ENCODE assay signal across 1 cellular context in the genomic region with DNA sequence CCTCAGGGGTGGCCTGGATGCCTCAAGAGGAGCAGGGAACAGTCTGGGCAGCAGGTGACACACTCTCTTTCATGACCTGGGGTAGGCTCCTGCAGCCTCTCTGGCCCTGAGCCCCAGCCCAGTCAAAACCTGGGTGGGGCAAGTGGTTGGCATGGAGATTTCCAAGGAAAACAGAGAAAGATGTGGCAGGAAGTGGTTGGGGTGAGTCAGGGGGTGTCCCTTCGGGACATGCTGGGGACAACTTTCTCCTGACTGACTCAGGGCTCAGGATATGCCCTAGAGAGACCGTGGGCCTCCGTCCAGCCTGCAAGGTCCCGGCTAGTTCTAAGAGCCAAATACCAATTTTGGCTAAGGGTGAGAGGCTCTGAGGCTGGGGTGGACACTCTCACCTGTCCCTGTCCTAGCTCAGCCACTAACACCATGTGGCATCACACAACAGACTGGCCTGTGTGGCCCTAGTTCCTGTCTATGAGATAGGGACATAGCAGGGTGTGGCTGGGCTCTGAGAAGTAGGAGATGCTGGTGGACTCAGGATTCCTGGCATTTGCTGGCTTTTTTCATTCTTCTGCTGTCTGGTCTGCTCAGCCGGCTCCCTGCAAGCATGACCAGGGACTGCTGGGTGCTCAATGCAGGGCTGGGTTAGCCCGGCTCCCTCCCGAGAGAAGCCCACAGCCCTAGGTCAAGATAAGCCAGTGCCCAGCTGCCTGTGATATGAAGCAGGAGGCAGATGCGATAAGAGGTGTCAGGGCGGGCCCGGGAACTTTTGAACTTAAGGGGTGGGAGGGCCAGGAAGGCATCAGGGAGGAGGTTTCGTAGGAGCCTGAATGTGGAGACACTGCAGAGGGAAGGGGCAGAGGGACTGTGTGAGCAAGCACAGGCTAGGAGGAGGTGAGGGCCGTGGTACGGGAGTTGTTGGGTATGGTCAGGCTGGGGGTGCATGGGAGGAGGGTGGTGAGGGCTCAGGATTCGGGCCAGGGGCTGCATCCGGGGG.
TF ChIP-seq lines count a peak whose summit lies in the region.

No MANE protein-coding gene starts in this region.

TF ChIP-seq in K562, 482 proteins besides CTCF, POLR2A, EP300 and RAD21 (continued from another document and continues in another):
- TF ChIP-seq, protein P1, sequence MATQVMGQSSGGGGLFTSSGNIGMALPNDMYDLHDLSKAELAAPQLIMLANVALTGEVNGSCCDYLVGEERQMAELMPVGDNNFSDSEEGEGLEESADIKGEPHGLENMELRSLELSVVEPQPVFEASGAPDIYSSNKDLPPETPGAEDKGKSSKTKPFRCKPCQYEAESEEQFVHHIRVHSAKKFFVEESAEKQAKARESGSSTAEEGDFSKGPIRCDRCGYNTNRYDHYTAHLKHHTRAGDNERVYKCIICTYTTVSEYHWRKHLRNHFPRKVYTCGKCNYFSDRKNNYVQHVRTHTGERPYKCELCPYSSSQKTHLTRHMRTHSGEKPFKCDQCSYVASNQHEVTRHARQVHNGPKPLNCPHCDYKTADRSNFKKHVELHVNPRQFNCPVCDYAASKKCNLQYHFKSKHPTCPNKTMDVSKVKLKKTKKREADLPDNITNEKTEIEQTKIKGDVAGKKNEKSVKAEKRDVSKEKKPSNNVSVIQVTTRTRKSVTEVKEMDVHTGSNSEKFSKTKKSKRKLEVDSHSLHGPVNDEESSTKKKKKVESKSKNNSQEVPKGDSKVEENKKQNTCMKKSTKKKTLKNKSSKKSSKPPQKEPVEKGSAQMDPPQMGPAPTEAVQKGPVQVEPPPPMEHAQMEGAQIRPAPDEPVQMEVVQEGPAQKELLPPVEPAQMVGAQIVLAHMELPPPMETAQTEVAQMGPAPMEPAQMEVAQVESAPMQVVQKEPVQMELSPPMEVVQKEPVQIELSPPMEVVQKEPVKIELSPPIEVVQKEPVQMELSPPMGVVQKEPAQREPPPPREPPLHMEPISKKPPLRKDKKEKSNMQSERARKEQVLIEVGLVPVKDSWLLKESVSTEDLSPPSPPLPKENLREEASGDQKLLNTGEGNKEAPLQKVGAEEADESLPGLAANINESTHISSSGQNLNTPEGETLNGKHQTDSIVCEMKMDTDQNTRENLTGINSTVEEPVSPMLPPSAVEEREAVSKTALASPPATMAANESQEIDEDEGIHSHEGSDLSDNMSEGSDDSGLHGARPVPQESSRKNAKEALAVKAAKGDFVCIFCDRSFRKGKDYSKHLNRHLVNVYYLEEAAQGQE (CRISPR knock-in tag; IDR thresholded peaks at IDR 0.05; ENCODE audit: low read depth), result no peak
- TF ChIP-seq, protein P2, sequence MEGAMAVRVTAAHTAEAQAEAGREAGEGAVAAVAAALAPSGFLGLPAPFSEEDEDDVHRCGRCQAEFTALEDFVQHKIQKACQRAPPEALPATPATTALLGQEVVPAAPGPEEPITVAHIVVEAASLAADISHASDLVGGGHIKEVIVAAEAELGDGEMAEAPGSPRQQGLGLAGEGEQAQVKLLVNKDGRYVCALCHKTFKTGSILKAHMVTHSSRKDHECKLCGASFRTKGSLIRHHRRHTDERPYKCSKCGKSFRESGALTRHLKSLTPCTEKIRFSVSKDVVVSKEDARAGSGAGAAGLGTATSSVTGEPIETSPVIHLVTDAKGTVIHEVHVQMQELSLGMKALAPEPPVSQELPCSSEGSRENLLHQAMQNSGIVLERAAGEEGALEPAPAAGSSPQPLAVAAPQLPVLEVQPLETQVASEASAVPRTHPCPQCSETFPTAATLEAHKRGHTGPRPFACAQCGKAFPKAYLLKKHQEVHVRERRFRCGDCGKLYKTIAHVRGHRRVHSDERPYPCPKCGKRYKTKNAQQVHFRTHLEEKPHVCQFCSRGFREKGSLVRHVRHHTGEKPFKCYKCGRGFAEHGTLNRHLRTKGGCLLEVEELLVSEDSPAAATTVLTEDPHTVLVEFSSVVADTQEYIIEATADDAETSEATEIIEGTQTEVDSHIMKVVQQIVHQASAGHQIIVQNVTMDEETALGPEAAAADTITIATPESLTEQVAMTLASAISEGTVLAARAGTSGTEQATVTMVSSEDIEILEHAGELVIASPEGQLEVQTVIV (CRISPR knock-in tag; IDR thresholded peaks at IDR 0.05; ENCODE audit: borderline replicate concordance), result no peak
- TF ChIP-seq, protein P3, sequence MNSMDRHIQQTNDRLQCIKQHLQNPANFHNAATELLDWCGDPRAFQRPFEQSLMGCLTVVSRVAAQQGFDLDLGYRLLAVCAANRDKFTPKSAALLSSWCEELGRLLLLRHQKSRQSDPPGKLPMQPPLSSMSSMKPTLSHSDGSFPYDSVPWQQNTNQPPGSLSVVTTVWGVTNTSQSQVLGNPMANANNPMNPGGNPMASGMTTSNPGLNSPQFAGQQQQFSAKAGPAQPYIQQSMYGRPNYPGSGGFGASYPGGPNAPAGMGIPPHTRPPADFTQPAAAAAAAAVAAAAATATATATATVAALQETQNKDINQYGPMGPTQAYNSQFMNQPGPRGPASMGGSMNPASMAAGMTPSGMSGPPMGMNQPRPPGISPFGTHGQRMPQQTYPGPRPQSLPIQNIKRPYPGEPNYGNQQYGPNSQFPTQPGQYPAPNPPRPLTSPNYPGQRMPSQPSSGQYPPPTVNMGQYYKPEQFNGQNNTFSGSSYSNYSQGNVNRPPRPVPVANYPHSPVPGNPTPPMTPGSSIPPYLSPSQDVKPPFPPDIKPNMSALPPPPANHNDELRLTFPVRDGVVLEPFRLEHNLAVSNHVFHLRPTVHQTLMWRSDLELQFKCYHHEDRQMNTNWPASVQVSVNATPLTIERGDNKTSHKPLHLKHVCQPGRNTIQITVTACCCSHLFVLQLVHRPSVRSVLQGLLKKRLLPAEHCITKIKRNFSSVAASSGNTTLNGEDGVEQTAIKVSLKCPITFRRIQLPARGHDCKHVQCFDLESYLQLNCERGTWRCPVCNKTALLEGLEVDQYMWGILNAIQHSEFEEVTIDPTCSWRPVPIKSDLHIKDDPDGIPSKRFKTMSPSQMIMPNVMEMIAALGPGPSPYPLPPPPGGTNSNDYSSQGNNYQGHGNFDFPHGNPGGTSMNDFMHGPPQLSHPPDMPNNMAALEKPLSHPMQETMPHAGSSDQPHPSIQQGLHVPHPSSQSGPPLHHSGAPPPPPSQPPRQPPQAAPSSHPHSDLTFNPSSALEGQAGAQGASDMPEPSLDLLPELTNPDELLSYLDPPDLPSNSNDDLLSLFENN (IDR thresholded peaks at IDR 0.05; ENCODE audit: low read depth in 2 of 2, low read length in 2 of 2), result peak in 1 of 2 experiments; percentile 95; a peak in 2 of 4 replicates
- TF ChIP-seq MCM2 (IDR thresholded peaks at IDR 0.05; ENCODE audit: low read depth) (no peak), PPARD (CRISPR knock-in tag; IDR thresholded peaks at IDR 0.05) (no peak), ZNF140 (CRISPR knock-in tag; IDR thresholded peaks at IDR 0.05) (no peak), PTTG1 (tag; IDR thresholded peaks at IDR 0.05; ENCODE audit: low read depth) (no peak), EP400 (IDR thresholded peaks at IDR 0.05) (peak; percentile 22; the same call in 1 of the 2 replicates), SPI1 (IDR thresholded peaks at IDR 0.05; ENCODE audit: borderline replicate concordance, low read depth, low read length) (no peak), HDAC6 (IDR thresholded peaks at IDR 0.05; ENCODE audit: low read depth, low read length) (no peak), RBM34 (IDR thresholded peaks at IDR 0.05; ENCODE audit: borderline replicate concordance, insufficient read depth, low read length) (no peak), ZNF12 (CRISPR knock-in tag; IDR thresholded peaks at IDR 0.05) (no peak), COPS2 (conservative IDR thresholded peaks at IDR 0.05) (no peak), CHCHD3 (CRISPR knock-in tag; IDR thresholded peaks at IDR 0.05) (no peak), YY1 (IDR thresholded peaks at IDR 0.05; ENCODE audit: borderline replicate concordance in 1 of 3, control insufficient read depth in 1 of 3, extremely low read depth in 1 of 3, insufficient read depth in 3 of 3, insufficient read length in 1 of 3, insufficient replicate concordance in 2 of 3, low read depth in 1 of 3, low read length in 2 of 3) (peak in 2 of 3 experiments; percentile 13 to 42), HNRNPH1 (optimal IDR thresholded peaks at IDR 0.05; ENCODE audit: low read depth, low read length) (no peak), ZC3H4 (CRISPR knock-in tag; IDR thresholded peaks at IDR 0.05; ENCODE audit: borderline replicate concordance) (no peak), YBX1 (IDR thresholded peaks at IDR 0.05) (no peak), ZNF239 (CRISPR knock-in tag; IDR thresholded peaks at IDR 0.05) (no peak), SRF (CRISPR knock-in tag; IDR thresholded peaks at IDR 0.05) (no peak), RBM25 (IDR thresholded peaks at IDR 0.05; ENCODE audit: low read depth, low read length, severe bottlenecking) (no peak), NFE2 (IDR thresholded peaks at IDR 0.05; ENCODE audit: low read depth) (0 out of 2 replicates have a peak, but pooled peaks have one; percentile 18), KAT2B (IDR thresholded peaks at IDR 0.05; ENCODE audit: low read depth, low read length) (no peak), ARNT (IDR thresholded peaks at IDR 0.05) (peak; percentile 86 to 93), GTF2E2 (tag; IDR thresholded peaks at IDR 0.05) (0 out of 2 replicates have a peak, but pooled peaks have one; percentile 22), BRCA1 (IDR thresholded peaks at IDR 0.05) (no peak), BRCA1 (CRISPR knock-in tag; IDR thresholded peaks at IDR 0.05) (no peak), FOXM1 (IDR thresholded peaks at IDR 0.05; ENCODE audit: low read depth) (peak; percentile 92), FOXM1 (CRISPR knock-in tag; IDR thresholded peaks at IDR 0.05; ENCODE audit: low read depth) (no peak), ZNF274 (IDR thresholded peaks at IDR 0.05; ENCODE audit: borderline replicate concordance, low read depth, low read length) (peak; percentile 34; the same call in 1 of the 2 replicates), ELF2 (CRISPR knock-in tag; IDR thresholded peaks at IDR 0.05) (no peak), NCOA4 (IDR thresholded peaks at IDR 0.05; ENCODE audit: partially characterized antibody) (no peak), ZNF384 (IDR thresholded peaks at IDR 0.05; ENCODE audit: low read depth, low read length) (peak; percentile 39; the same call in 1 of the 2 replicates), FOS (IDR thresholded peaks at IDR 0.05; ENCODE audit: extremely low read depth, insufficient read length) (no peak), BRF1 (IDR thresholded peaks at IDR 0.05; ENCODE audit: borderline replicate concordance, extremely low read depth, insufficient read length) (no peak), ZNF197 (CRISPR knock-in tag; IDR thresholded peaks at IDR 0.05; ENCODE audit: low read depth) (no peak), NR2C2 (CRISPR knock-in tag; IDR thresholded peaks at IDR 0.05) (no peak), NR2C2 (tag; IDR thresholded peaks at IDR 0.05) (peak; percentile 78)
- TF ChIP-seq, protein P4, sequence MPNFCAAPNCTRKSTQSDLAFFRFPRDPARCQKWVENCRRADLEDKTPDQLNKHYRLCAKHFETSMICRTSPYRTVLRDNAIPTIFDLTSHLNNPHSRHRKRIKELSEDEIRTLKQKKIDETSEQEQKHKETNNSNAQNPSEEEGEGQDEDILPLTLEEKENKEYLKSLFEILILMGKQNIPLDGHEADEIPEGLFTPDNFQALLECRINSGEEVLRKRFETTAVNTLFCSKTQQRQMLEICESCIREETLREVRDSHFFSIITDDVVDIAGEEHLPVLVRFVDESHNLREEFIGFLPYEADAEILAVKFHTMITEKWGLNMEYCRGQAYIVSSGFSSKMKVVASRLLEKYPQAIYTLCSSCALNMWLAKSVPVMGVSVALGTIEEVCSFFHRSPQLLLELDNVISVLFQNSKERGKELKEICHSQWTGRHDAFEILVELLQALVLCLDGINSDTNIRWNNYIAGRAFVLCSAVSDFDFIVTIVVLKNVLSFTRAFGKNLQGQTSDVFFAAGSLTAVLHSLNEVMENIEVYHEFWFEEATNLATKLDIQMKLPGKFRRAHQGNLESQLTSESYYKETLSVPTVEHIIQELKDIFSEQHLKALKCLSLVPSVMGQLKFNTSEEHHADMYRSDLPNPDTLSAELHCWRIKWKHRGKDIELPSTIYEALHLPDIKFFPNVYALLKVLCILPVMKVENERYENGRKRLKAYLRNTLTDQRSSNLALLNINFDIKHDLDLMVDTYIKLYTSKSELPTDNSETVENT (CRISPR knock-in tag; IDR thresholded peaks at IDR 0.05), result 0 out of 2 replicates have a peak, but pooled peaks have one; percentile 17
- TF ChIP-seq, protein P5, sequence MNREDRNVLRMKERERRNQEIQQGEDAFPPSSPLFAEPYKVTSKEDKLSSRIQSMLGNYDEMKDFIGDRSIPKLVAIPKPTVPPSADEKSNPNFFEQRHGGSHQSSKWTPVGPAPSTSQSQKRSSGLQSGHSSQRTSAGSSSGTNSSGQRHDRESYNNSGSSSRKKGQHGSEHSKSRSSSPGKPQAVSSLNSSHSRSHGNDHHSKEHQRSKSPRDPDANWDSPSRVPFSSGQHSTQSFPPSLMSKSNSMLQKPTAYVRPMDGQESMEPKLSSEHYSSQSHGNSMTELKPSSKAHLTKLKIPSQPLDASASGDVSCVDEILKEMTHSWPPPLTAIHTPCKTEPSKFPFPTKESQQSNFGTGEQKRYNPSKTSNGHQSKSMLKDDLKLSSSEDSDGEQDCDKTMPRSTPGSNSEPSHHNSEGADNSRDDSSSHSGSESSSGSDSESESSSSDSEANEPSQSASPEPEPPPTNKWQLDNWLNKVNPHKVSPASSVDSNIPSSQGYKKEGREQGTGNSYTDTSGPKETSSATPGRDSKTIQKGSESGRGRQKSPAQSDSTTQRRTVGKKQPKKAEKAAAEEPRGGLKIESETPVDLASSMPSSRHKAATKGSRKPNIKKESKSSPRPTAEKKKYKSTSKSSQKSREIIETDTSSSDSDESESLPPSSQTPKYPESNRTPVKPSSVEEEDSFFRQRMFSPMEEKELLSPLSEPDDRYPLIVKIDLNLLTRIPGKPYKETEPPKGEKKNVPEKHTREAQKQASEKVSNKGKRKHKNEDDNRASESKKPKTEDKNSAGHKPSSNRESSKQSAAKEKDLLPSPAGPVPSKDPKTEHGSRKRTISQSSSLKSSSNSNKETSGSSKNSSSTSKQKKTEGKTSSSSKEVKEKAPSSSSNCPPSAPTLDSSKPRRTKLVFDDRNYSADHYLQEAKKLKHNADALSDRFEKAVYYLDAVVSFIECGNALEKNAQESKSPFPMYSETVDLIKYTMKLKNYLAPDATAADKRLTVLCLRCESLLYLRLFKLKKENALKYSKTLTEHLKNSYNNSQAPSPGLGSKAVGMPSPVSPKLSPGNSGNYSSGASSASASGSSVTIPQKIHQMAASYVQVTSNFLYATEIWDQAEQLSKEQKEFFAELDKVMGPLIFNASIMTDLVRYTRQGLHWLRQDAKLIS (CRISPR knock-in tag; IDR thresholded peaks at IDR 0.05), result no peak
- TF ChIP-seq, protein P6, sequence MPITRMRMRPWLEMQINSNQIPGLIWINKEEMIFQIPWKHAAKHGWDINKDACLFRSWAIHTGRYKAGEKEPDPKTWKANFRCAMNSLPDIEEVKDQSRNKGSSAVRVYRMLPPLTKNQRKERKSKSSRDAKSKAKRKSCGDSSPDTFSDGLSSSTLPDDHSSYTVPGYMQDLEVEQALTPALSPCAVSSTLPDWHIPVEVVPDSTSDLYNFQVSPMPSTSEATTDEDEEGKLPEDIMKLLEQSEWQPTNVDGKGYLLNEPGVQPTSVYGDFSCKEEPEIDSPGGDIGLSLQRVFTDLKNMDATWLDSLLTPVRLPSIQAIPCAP (CRISPR knock-in tag; IDR thresholded peaks at IDR 0.05; ENCODE audit: borderline replicate concordance), result no peak
- TF ChIP-seq, protein P7, sequence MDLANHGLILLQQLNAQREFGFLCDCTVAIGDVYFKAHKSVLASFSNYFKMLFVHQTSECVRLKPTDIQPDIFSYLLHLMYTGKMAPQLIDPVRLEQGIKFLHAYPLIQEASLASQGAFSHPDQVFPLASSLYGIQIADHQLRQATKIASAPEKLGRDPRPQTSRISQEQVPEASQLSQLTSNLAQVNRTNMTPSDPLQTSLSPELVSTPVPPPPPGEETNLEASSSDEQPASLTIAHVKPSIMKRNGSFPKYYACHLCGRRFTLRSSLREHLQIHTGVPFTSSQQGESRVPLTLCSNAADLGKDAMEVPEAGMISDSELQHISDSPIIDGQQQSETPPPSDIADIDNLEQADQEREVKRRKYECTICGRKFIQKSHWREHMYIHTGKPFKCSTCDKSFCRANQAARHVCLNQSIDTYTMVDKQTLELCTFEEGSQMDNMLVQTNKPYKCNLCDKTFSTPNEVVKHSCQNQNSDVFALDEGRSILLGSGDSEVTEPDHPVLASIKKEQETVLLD (IDR thresholded peaks at IDR 0.05), result peak; percentile 86
